8 cellular contexts compared by ENCODE assay signal in genomic region chr10:89644967-89645741, GRCh38. TPM values are rescaled to one million over a fixed set of nuclear protein-coding genes. Genes with fewer than 3 reads are reported as not detected.
DNase-seq lines count a peak whose midpoint lies in the region; ATAC-seq and TF ChIP-seq lines count a peak whose summit lies in the region.

Gene PANK1 (minus strand): TSS chr10:89645242. CDS start chr10:89644891, 351 bp downstream.

- H3K9me3 Mint-ChIP-seq in nephron progenitor cell, result peaks cover 17% of the 10 kb centered on the region

- peak within 1 kb of the TSS; percentile 94 for H3K27ac Mint-ChIP-seq in nephron progenitor cell

- H3K4me3 Mint-ChIP-seq in nephron progenitor cell, result no peak within 1 kb of the TSS

- peaks cover 4% of the 10 kb centered on the region; the same call in 1 of the 2 replicates for H3F3A ChIP-seq in DOHH2 (ENCODE audit: control insufficient read depth, insufficient read depth)

- TF ChIP-seq CTCF in DOHH2 (IDR thresholded peaks at IDR 0.05; ENCODE audit: low read depth, low read length, poor library complexity, severe bottlenecking), result no peak
- TF ChIP-seq CTCF in fibroblast of the aortic adventitia (IDR thresholded peaks at IDR 0.05; ENCODE audit: insufficient read depth, low read length), result no peak
- no peak for TF ChIP-seq CTCF in nephron progenitor cell (IDR thresholded peaks at IDR 0.05)

- H3K36me3 ChIP-seq in DOHH2 (ENCODE audit: control insufficient read depth, low read length) (peaks cover 13% of the 10 kb centered on the region; the same call in 1 of the 2 replicates), stomach smooth muscle (ENCODE audit: control insufficient read depth in 2 of 2, insufficient read depth in 2 of 2, low read length in 2 of 2) (no peaks in the 10 kb centered on the region)

- H3K9ac ChIP-seq in stomach smooth muscle (ENCODE audit: low read length in 2 of 2), result peak within 1 kb of the TSS; percentile 61 to 64

- H3K4me1 ChIP-seq in DOHH2 (ENCODE audit: control insufficient read depth, low read length), result peaks cover 40% of the 10 kb centered on the region
- H3K4me1 ChIP-seq in stomach smooth muscle (ENCODE audit: control insufficient read depth, insufficient read depth, low read length), result peaks cover 8% of the 10 kb centered on the region

- H3K36me3 Mint-ChIP-seq in nephron progenitor cell (ENCODE audit: low read depth), result peaks cover 20% of the 10 kb centered on the region

- H3K9me2 ChIP-seq in DOHH2 (replicated peaks; ENCODE audit: control insufficient read depth, low read length), result no peaks in the 10 kb centered on the region

- peak within 1 kb of the TSS; percentile 77 for H3K4me3 ChIP-seq in DOHH2 (ENCODE audit: low read length)
- H3K4me3 ChIP-seq in Jurkat, Clone E6-1 (ENCODE audit: low read length), result peak within 1 kb of the TSS; percentile 76
- H3K4me3 ChIP-seq in fibroblast of the aortic adventitia (ENCODE audit: low read depth, low read length), result peak within 1 kb of the TSS; percentile 78
- peak within 1 kb of the TSS; percentile 85 to 90 for H3K4me3 ChIP-seq in stomach smooth muscle (ENCODE audit: low read length in 2 of 2)

- H3K27me3 Mint-ChIP-seq in nephron progenitor cell (ENCODE audit: low read depth, poor library complexity), result no peaks in the 10 kb centered on the region

- H3K27me3 ChIP-seq in DOHH2 (ENCODE audit: control insufficient read depth, low read length) (no peaks in the 10 kb centered on the region), stomach smooth muscle (ENCODE audit: control insufficient read depth in 1 of 2, insufficient read depth in 2 of 2, low read length in 2 of 2) (no peaks in the 10 kb centered on the region)

- H3K9me3 ChIP-seq in DOHH2 (ENCODE audit: control insufficient read depth, insufficient read depth, low read length) (no peaks in the 10 kb centered on the region), stomach smooth muscle (ENCODE audit: control insufficient read depth in 2 of 2, low read length in 2 of 2) (no peaks in the 10 kb centered on the region)

- DNase-seq in Jurkat, Clone E6-1 (ENCODE audit: low read depth, low spot score), result peak; percentile 58
- peak; percentile 77 for DNase-seq in RKO (ENCODE audit: low spot score)
- peak; percentile 63 for DNase-seq in activated effector memory CD4-positive, alpha-beta T cell treated with Interleukin-2 at 50 U/mL for 16 hours
- DNase-seq in fibroblast of the aortic adventitia (ENCODE audit: low read depth), result peak; percentile 73
- peak; percentile 87 for DNase-seq in nephron progenitor cell

- peak within 1 kb of the TSS; percentile 93 for H3K4me2 ChIP-seq in DOHH2 (ENCODE audit: low read length)

- peaks cover 51% of the 10 kb centered on the region for H3K79me2 ChIP-seq in DOHH2 (ENCODE audit: control insufficient read depth, low read length)

- 0 out of 2 replicates have a peak, but pooled peaks cover 3% of the 10 kb centered on the region for H4K20me1 ChIP-seq in DOHH2 (ENCODE audit: control insufficient read depth, insufficient read depth, low read depth, low read length)

- peaks cover 31% of the 10 kb centered on the region for H3K4me1 Mint-ChIP-seq in nephron progenitor cell

- ATAC-seq in GM21619 (IDR thresholded peaks at IDR 0.05; ENCODE audit: unreplicated experiment), result peak; percentile 40

- H3K27ac ChIP-seq in DOHH2 (ENCODE audit: low read depth, low read length) (peak within 1 kb of the TSS; percentile 78), stomach smooth muscle (ENCODE audit: low read length) (peak within 1 kb of the TSS; percentile 77)

RNA-seq across cellular contexts. Expression of gene PANK1, which starts in this region (rescaled TPM):
- 4.9 TPM for polyA plus RNA-seq in Jurkat, Clone E6-1 (2012; ENCODE audit: insufficient read depth, insufficient read length)
- 5.2 and 7.2 TPM in 2 replicates for total RNA-seq in fibroblast of the aortic adventitia (ENCODE audit: low replicate concordance)

Comparison
In these comparisons a context has a peak if more than half of its experiments do, and no peak if none do; other contexts are left out.
1. Peak in every context shown above with its lines: DNase-seq, ATAC-seq, H3K4me3 ChIP-seq and H3K27ac ChIP-seq.